In the genomic region with DNA sequence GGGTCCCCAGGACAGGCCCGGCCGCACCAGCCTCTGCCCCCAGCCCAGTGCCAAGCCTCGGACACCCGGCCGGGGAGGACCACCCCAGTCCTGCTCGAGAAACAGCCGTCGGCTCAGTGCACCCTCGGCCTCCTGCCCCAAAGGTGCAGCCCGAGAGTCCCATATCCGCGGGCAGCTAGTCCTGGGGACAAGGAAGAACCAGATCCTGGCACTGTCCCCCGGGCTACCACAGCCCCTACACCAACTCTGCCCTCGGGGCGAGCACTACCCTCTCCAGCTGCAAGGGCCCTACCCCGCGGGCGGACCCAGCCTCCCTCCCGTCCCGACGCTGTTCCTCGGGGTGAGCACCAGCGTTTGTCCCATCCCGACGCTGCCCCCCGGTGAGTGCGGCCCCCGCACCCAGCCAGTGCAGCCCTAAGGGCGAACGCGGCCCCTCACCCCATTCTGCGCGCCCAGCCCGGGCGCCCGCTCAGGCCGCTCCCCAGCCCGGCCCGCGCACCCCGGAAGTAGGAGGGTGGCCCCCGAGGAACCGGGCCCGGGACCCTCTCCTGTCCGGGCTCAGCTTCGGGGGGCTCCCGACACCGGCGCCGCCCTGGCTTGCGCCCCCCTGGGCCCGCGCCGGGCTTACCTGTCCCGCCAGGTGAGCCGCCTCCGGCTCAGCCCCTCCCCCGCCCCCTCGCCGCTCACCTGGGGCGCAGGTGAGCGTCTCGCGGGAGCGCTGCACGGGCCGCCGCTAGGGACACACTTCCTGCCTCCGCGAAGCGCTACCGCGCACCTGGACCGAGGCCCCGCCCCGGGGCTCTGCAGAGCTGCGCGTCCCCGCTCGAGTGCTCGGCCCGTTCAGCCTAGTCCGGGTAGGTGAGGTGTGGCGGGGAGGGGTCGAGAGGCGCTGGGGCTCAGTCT, we compare ENCODE assay signal across 1 cellular context.
TF ChIP-seq lines count a peak whose summit lies in the region.

A gene with protein sequence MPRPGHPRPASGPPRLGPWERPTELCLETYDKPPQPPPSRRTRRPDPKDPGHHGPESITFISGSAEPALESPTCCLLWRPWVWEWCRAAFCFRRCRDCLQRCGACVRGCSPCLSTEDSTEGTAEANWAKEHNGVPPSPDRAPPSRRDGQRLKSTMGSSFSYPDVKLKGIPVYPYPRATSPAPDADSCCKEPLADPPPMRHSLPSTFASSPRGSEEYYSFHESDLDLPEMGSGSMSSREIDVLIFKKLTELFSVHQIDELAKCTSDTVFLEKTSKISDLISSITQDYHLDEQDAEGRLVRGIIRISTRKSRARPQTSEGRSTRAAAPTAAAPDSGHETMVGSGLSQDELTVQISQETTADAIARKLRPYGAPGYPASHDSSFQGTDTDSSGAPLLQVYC (minus strand): TSS at position 747 of the 903 bp plus-strand sequence. CDS start 8,088 bp downstream, outside the sequence.

TF ChIP-seq in K562, 482 proteins besides CTCF, POLR2A, EP300 and RAD21 (continued from another document and continues in another):
- TF ChIP-seq, protein P1, sequence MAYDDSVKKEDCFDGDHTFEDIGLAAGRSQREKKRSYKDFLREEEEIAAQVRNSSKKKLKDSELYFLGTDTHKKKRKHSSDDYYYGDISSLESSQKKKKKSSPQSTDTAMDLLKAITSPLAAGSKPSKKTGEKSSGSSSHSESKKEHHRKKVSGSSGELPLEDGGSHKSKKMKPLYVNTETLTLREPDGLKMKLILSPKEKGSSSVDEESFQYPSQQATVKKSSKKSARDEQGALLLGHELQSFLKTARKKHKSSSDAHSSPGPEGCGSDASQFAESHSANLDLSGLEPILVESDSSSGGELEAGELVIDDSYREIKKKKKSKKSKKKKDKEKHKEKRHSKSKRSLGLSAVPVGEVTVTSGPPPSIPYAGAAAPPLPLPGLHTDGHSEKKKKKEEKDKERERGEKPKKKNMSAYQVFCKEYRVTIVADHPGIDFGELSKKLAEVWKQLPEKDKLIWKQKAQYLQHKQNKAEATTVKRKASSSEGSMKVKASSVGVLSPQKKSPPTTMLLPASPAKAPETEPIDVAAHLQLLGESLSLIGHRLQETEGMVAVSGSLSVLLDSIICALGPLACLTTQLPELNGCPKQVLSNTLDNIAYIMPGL (CRISPR knock-in tag; IDR thresholded peaks at IDR 0.05) = peak; percentile 85; the same call in 1 of the 2 replicates
- TF ChIP-seq ZNF707 (CRISPR knock-in tag; conservative IDR thresholded peaks at IDR 0.05) (no peak), ZFX (CRISPR knock-in tag; IDR thresholded peaks at IDR 0.05) (peak; percentile 74), RCOR1 (IDR thresholded peaks at IDR 0.05; ENCODE audit: borderline replicate concordance in 1 of 2, low read depth in 2 of 2, low read length in 2 of 2) (peak in 1 of 2 experiments; percentile 57; a peak in 1 of 4 replicates), RBM22 (IDR thresholded peaks at IDR 0.05; ENCODE audit: low read depth, low read length, poor library complexity, severe bottlenecking) (peak; percentile 66), RUNX1 (IDR thresholded peaks at IDR 0.05; ENCODE audit: low read depth) (no peak), NONO (IDR thresholded peaks at IDR 0.05; ENCODE audit: low read depth in 2 of 2, low read length in 1 of 2) (peak in 1 of 2 experiments; percentile 52; a peak in 1 of 4 replicates), RBFOX2 (IDR thresholded peaks at IDR 0.05; ENCODE audit: low read depth, low read length) (peak; percentile 63), ZNF507 (tag; conservative IDR thresholded peaks at IDR 0.05) (no peak), RBM39 (optimal IDR thresholded peaks at IDR 0.05; ENCODE audit: low read depth, low read length) (no peak), U2AF1 (optimal IDR thresholded peaks at IDR 0.05; ENCODE audit: low read depth, low read length) (peak; percentile 53), PHF8 (IDR thresholded peaks at IDR 0.05; ENCODE audit: borderline replicate concordance, low read length) (peak; percentile 63; the same call in 1 of the 2 replicates), ZNF316 (IDR thresholded peaks at IDR 0.05) (no peak), SOX6 (IDR thresholded peaks at IDR 0.05) (0 out of 2 replicates have a peak, but pooled peaks have one; percentile 32), TCF3 (CRISPR knock-in tag; IDR thresholded peaks at IDR 0.05) (0 out of 2 replicates have a peak, but pooled peaks have one; percentile 6), BHLHE40 (IDR thresholded peaks at IDR 0.05; ENCODE audit: low read length) (peak; percentile 56), STAG1 (CRISPR knock-in tag; IDR thresholded peaks at IDR 0.05; ENCODE audit: borderline replicate concordance) (peak; percentile 13; the same call in 1 of the 2 replicates), ZBTB7A (IDR thresholded peaks at IDR 0.05; ENCODE audit: borderline replicate concordance, control insufficient read depth, low read depth, low read length) (peak; percentile 69; the same call in 1 of the 2 replicates), ZNF263 (CRISPR knock-in tag; IDR thresholded peaks at IDR 0.05; ENCODE audit: borderline replicate concordance) (peak; percentile 76), TEAD1 (CRISPR knock-in tag; IDR thresholded peaks at IDR 0.05) (peak in 1 of 2 experiments; percentile 21; a peak in 1 of 4 replicates), ATF7 (IDR thresholded peaks at IDR 0.05) (peak; percentile 44), ZNF644 (tag; IDR thresholded peaks at IDR 0.05; ENCODE audit: low read depth) (no peak)
- TF ChIP-seq, protein P2, sequence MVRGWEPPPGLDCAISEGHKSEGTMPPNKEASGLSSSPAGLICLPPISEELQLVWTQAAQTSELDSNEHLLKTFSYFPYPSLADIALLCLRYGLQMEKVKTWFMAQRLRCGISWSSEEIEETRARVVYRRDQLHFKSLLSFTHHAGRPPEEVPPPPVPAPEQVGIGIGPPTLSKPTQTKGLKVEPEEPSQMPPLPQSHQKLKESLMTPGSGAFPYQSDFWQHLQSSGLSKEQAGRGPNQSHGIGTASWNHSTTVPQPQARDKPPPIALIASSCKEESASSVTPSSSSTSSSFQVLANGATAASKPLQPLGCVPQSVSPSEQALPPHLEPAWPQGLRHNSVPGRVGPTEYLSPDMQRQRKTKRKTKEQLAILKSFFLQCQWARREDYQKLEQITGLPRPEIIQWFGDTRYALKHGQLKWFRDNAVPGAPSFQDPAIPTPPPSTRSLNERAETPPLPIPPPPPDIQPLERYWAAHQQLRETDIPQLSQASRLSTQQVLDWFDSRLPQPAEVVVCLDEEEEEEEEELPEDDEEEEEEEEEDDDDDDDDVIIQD (CRISPR knock-in tag; IDR thresholded peaks at IDR 0.05) = 0 out of 2 replicates have a peak, but pooled peaks have one; percentile 9
- TF ChIP-seq, protein P3, sequence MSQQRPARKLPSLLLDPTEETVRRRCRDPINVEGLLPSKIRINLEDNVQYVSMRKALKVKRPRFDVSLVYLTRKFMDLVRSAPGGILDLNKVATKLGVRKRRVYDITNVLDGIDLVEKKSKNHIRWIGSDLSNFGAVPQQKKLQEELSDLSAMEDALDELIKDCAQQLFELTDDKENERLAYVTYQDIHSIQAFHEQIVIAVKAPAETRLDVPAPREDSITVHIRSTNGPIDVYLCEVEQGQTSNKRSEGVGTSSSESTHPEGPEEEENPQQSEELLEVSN (IDR thresholded peaks at IDR 0.05; ENCODE audit: borderline replicate concordance in 1 of 2, extremely low read depth in 1 of 2, insufficient read depth in 1 of 2, insufficient read length in 1 of 2, low read depth in 1 of 2, low read length in 1 of 2, poor library complexity in 1 of 2, severe bottlenecking in 1 of 2) = peak in 1 of 2 experiments; percentile 64
- TF ChIP-seq, protein P4, sequence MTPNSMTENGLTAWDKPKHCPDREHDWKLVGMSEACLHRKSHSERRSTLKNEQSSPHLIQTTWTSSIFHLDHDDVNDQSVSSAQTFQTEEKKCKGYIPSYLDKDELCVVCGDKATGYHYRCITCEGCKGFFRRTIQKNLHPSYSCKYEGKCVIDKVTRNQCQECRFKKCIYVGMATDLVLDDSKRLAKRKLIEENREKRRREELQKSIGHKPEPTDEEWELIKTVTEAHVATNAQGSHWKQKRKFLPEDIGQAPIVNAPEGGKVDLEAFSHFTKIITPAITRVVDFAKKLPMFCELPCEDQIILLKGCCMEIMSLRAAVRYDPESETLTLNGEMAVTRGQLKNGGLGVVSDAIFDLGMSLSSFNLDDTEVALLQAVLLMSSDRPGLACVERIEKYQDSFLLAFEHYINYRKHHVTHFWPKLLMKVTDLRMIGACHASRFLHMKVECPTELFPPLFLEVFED (CRISPR knock-in tag; conservative IDR thresholded peaks at IDR 0.05) = no peak
- TF ChIP-seq, protein P5, sequence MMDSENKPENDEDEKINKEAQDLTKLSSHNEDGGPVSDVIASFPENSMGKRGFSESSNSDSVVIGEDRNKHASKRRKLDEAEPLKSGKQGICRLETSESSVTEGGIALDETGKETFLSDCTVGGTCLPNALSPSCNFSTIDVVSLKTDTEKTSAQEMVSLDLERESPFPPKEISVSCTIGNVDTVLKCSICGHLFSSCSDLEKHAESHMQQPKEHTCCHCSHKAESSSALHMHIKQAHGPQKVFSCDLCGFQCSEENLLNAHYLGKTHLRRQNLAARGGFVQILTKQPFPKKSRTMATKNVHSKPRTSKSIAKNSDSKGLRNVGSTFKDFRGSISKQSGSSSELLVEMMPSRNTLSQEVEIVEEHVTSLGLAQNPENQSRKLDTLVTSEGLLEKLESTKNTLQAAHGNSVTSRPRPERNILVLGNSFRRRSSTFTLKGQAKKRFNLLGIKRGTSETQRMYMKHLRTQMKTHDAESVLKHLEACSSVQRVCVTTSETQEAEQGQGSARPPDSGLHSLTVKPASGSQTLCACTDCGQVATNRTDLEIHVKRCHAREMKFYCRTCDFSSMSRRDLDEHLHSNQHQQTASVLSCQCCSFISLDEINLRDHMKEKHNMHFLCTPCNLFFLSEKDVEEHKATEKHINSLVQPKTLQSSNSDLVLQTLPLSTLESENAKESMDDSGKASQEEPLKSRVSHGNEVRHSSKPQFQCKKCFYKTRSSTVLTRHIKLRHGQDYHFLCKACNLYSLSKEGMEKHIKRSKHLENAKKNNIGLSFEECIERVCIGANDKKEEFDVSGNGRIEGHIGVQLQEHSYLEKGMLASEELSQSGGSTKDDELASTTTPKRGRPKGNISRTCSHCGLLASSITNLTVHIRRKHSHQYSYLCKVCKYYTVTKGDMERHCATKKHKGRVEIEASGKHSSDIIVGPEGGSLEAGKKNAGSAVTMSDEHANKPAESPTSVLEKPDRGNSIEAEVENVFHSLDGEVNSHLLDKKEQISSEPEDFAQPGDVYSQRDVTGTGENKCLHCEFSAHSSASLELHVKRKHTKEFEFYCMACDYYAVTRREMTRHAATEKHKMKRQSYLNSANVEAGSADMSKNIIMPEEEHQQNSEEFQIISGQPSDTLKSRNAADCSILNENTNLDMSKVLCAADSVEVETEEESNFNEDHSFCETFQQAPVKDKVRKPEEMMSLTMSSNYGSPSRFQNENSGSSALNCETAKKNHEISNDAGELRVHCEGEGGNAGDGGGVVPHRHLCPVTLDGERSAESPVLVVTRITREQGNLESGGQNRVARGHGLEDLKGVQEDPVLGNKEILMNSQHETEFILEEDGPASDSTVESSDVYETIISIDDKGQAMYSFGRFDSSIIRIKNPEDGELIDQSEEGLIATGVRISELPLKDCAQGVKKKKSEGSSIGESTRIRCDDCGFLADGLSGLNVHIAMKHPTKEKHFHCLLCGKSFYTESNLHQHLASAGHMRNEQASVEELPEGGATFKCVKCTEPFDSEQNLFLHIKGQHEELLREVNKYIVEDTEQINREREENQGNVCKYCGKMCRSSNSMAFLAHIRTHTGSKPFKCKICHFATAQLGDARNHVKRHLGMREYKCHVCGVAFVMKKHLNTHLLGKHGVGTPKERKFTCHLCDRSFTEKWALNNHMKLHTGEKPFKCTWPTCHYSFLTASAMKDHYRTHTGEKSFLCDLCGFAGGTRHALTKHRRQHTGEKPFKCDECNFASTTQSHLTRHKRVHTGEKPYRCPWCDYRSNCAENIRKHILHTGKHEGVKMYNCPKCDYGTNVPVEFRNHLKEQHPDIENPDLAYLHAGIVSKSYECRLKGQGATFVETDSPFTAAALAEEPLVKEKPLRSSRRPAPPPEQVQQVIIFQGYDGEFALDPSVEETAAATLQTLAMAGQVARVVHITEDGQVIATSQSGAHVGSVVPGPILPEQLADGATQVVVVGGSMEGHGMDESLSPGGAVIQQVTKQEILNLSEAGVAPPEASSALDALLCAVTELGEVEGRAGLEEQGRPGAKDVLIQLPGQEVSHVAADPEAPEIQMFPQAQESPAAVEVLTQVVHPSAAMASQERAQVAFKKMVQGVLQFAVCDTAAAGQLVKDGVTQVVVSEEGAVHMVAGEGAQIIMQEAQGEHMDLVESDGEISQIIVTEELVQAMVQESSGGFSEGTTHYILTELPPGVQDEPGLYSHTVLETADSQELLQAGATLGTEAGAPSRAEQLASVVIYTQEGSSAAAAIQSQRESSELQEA (IDR thresholded peaks at IDR 0.05; ENCODE audit: low read depth) = peak; percentile 91
- TF ChIP-seq, protein P6, sequence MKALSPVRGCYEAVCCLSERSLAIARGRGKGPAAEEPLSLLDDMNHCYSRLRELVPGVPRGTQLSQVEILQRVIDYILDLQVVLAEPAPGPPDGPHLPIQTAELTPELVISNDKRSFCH (CRISPR knock-in tag; IDR thresholded peaks at IDR 0.05) = no peak
- TF ChIP-seq, protein P6 (tag; IDR thresholded peaks at IDR 0.05) = peak; percentile 65; the same call in 1 of the 2 replicates
- TF ChIP-seq, protein P7, sequence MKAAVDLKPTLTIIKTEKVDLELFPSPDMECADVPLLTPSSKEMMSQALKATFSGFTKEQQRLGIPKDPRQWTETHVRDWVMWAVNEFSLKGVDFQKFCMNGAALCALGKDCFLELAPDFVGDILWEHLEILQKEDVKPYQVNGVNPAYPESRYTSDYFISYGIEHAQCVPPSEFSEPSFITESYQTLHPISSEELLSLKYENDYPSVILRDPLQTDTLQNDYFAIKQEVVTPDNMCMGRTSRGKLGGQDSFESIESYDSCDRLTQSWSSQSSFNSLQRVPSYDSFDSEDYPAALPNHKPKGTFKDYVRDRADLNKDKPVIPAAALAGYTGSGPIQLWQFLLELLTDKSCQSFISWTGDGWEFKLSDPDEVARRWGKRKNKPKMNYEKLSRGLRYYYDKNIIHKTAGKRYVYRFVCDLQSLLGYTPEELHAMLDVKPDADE (conservative IDR thresholded peaks at IDR 0.05; ENCODE audit: control insufficient read depth, low read depth, low read length) = peak; percentile 49; the same call in 1 of the 2 replicates
- TF ChIP-seq, protein P8, sequence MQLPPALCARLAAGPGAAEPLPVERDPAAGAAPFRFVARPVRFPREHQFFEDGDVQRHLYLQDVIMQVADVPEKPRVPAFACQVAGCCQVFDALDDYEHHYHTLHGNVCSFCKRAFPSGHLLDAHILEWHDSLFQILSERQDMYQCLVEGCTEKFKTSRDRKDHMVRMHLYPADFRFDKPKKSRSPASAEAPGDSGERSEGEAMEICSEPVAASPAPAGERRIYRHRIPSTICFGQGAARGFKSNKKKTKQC (CRISPR knock-in tag; IDR thresholded peaks at IDR 0.05) = peak; percentile 72
